ENCODE assay signal across 13 cellular contexts in the genomic region with DNA sequence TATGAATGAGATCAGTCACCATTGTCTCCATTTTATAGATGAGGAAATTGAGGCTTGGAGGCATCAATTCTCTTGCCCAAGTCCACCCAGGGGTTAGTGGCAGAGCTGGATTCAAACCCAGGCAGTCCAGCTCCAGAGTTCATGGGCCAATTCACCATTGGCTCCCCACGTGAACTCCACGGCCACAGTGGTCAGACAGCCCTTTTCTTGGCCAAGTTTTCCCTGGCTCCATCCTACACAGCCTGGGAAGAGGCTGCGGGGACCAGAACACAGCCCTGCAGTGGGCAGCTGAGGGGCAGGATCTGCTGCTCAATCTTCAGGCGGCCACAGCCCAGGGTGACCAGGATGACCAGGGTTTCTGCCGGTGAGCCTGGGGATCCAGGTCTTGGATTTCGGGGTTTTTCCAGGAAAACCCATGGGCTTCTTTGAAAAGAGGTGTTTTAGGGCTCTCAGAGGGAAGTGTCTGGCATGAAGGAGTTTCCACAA. TPM values are rescaled to one million over a fixed set of nuclear protein-coding genes. Genes with fewer than 3 reads are reported as not detected.
DNase-seq lines count a peak whose midpoint lies in the region; ATAC-seq and TF ChIP-seq lines count a peak whose summit lies in the region.
"Had no signal": no experiment of that assay in that cellular context is flagged by ENCODE, and none has a peak within 500 bp of the region (broad histone marks: within the 10 kb centered on the region; RNA-seq: fewer than 3 reads in every experiment).

No MANE protein-coding gene starts in this region.

- no peaks in the 10 kb centered on the region for H3K27me3 ChIP-seq in thoracic aorta (replicated peaks; ENCODE audit: insufficient read depth)

- ATAC-seq in thoracic aorta (ENCODE audit: insufficient number of reproducible peaks, low FRiP score, low read depth) (no peak), HG03571 (IDR thresholded peaks at IDR 0.05; ENCODE audit: unreplicated experiment) (no peak)
- ATAC-seq: activated T-cell treated with anti-CD3 and anti-CD28 coated beads, Interleukin-2, amount 50 U/mL, for 72 hours; WTC11 had no signal

- H3K36me3 Mint-ChIP-seq in dendritic cell treated with granulocyte-macrophage colony-stimulating factor and Interleukin-4, amounts not matched to agents 40 ng/mL and 50 ng/mL, for 4 days (ENCODE audit: low read depth): peaks cover under 1% of the 10 kb centered on the region
- H3K36me3 Mint-ChIP-seq in mesothelial cell of epicardium: peaks cover 1% of the 10 kb centered on the region
- H3K36me3 Mint-ChIP-seq: CD8-positive, alpha-beta memory T cell; WTC11 had no signal

- intact Hi-C loops in dendritic cell treated with granulocyte-macrophage colony-stimulating factor and Interleukin-4, amounts not matched to agents 40 ng/mL and 50 ng/mL, for 4 days (cut with micrococcal nuclease): no loop called here

- H3K4me1 Mint-ChIP-seq in dendritic cell treated with granulocyte-macrophage colony-stimulating factor and Interleukin-4, amounts not matched to agents 40 ng/mL and 50 ng/mL, for 4 days (ENCODE audit: low read depth): peaks cover 80% of the 10 kb centered on the region
- peaks cover 44% of the 10 kb centered on the region for H3K4me1 Mint-ChIP-seq in mesothelial cell of epicardium
- H3K4me1 Mint-ChIP-seq: CD8-positive, alpha-beta memory T cell had no signal

- no peaks in the 10 kb centered on the region for H3K9me3 Mint-ChIP-seq in dendritic cell treated with granulocyte-macrophage colony-stimulating factor and Interleukin-4, amounts not matched to agents 40 ng/mL and 50 ng/mL, for 4 days
- H3K9me3 Mint-ChIP-seq in mesothelial cell of epicardium: no peaks in the 10 kb centered on the region
- H3K9me3 Mint-ChIP-seq: activated T-cell treated with anti-CD3 and anti-CD28 coated beads, Interleukin-2, amount 50 U/mL, for 72 hours; CD8-positive, alpha-beta memory T cell; WTC11 had no signal

- DNase-seq in NB4 (ENCODE audit: low read depth) (peak; percentile 20), mesothelial cell of epicardium (ENCODE audit: low spot score in 2 of 2, unreplicated experiment in 2 of 2) (no peak), thoracic aorta (ENCODE audit: low spot score) (no peak), DMS79 (lab: John Stamatoyannopoulos, UW) (no peak), pons (ENCODE audit: low spot score) (no peak), HuH-7 (ENCODE audit: low spot score) (no peak)
- DNase-seq: activated T-cell treated with anti-CD3 and anti-CD28 coated beads, Interleukin-2, amount 50 U/mL, for 72 hours; CD8-positive, alpha-beta memory T cell; NCI-H345 had no signal

- no peaks in the 10 kb centered on the region for H3K9me3 ChIP-seq in thoracic aorta
- H3K9me3 ChIP-seq: HAP-1 had no signal

- TF ChIP-seq CTCF in NB4 (IDR thresholded peaks at IDR 0.05; ENCODE audit: low read depth, low read length): no peak
- no peak for TF ChIP-seq CTCF in mesothelial cell of epicardium (IDR thresholded peaks at IDR 0.05; ENCODE audit: unreplicated experiment)
- TF ChIP-seq CTCF in thoracic aorta (IDR thresholded peaks at IDR 0.05): no peak

- H3K4me1 ChIP-seq in thoracic aorta (ENCODE audit: control insufficient read depth in 1 of 2, low read depth in 2 of 2): peaks cover 21 to 50% of the 10 kb centered on the region in 2 donors

- H3K4me3 Mint-ChIP-seq in dendritic cell treated with granulocyte-macrophage colony-stimulating factor and Interleukin-4, amounts not matched to agents 40 ng/mL and 50 ng/mL, for 4 days: no peak overlapping the region
- no peak overlapping the region for H3K4me3 Mint-ChIP-seq in mesothelial cell of epicardium
- H3K4me3 Mint-ChIP-seq: activated T-cell treated with anti-CD3 and anti-CD28 coated beads, Interleukin-2, amount 50 U/mL, for 72 hours; CD8-positive, alpha-beta memory T cell; WTC11 had no signal

- H3K27me3 Mint-ChIP-seq in dendritic cell treated with granulocyte-macrophage colony-stimulating factor and Interleukin-4, amounts not matched to agents 40 ng/mL and 50 ng/mL, for 4 days: no peaks in the 10 kb centered on the region
- H3K27me3 Mint-ChIP-seq in mesothelial cell of epicardium (ENCODE audit: low read depth): no peaks in the 10 kb centered on the region

- H3K4me3 ChIP-seq in NB4 (ENCODE audit: low read depth, low read length) (no peak overlapping the region), thoracic aorta (no peak overlapping the region)
- H3K4me3 ChIP-seq: HAP-1 had no signal

- H3K27ac Mint-ChIP-seq in dendritic cell treated with granulocyte-macrophage colony-stimulating factor and Interleukin-4, amounts not matched to agents 40 ng/mL and 50 ng/mL, for 4 days: peak overlapping the region; percentile 85
- peak overlapping the region; percentile 61 for H3K27ac Mint-ChIP-seq in mesothelial cell of epicardium
- H3K27ac Mint-ChIP-seq: activated T-cell treated with anti-CD3 and anti-CD28 coated beads, Interleukin-2, amount 50 U/mL, for 72 hours; WTC11 had no signal

- no peak for TF ChIP-seq POLR2A in NB4 (IDR thresholded peaks at IDR 0.05; ENCODE audit: extremely low read depth, insufficient read length)

- peaks cover 54% of the 10 kb centered on the region for H3K36me3 ChIP-seq in thoracic aorta
- H3K36me3 ChIP-seq: HAP-1 had no signal

- H3K27ac ChIP-seq in thoracic aorta: peak overlapping the region; percentile 86 to 92

RNA-seq across cellular contexts. Expression of gene TGM2, which starts 20.4 kb away (rescaled TPM):
- total RNA-seq in mesothelial cell of epicardium (32.4 to 35.7 TPM (median 35.3 TPM) in 3 replicates), thoracic aorta (100 to 1,000 TPM; 371 to 755 TPM)
- total RNA-seq: CD8-positive, alpha-beta memory T cell had no signal

Comparison
In these comparisons a context has a peak if more than half of its experiments do, and no peak if none do; other contexts are left out.
1. RNA of gene TGM2, which starts 20.4 kb away (total RNA-seq): 371 to 755 TPM in thoracic aorta; 32.4 to 35.7 TPM in mesothelial cell of epicardium; every median in the first group is over 10 times any median in the second.